Comparison of ENCODE assay signal across 15 cellular contexts in the genomic region with DNA sequence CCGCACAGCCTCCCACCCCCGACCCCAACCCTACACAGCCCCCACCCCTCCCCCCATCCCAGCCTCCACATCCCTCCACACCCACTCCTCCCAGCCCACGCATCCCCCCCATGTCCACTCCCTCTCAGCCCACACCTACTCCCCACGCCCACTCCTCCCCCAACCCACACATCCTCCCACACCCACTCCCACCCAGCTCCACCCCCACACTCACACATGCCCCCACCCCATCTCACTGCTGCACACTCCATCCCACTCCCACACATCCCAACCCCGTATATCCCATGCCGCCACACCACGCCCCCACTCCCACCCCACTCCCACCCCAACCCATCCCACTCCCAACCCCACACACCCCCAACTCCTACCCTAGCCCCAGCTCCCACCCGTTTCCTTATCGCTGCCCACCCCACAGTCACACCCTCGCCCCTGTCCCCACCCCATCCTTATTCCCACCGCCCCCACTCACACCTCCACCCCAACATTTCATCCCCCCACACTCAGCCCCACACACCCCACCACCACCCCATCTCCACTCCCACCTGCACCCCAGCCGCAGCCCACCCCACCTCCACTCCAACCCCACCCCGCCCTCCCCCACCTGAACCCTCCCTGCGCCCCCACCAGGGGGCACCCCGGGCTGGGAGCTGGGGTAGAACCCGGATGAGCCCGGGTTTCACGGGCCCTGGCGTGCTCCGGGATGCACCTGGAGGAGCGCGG. TPM values are rescaled to one million over a fixed set of nuclear protein-coding genes. Genes with fewer than 3 reads are reported as not detected.
"Had no signal": no experiment of that assay in that cellular context is flagged by ENCODE, and none has a peak within 500 bp of the region (broad histone marks: within the 10 kb centered on the region; RNA-seq: fewer than 3 reads in every experiment).

No MANE protein-coding gene starts in this region.

- H3K36me3 Mint-ChIP-seq: neural progenitor cell had no signal

- H3K36me3 ChIP-seq: neural progenitor cell had no signal

- H3K27me3 Mint-ChIP-seq: activated CD4-positive, alpha-beta memory T cell treated with anti-CD3 and anti-CD28 coated beads, Interleukin-2, amount 10 ng/mL, durations not matched to agents 7 days and 5 days; activated naive CD8-positive, alpha-beta T cell treated with anti-CD3 and anti-CD28 coated beads for 36 hours had no signal

- H3K4me3 Mint-ChIP-seq: activated CD4-positive, alpha-beta memory T cell treated with anti-CD3 and anti-CD28 coated beads, Interleukin-2, amount 10 ng/mL, durations not matched to agents 7 days and 5 days; activated naive CD8-positive, alpha-beta T cell treated with anti-CD3 and anti-CD28 coated beads for 36 hours; immature natural killer cell; neural progenitor cell had no signal

- H2AFZ ChIP-seq: neural progenitor cell, parathyroid adenoma had no signal

- H3K27me3 ChIP-seq: neural progenitor cell, stomach had no signal

- DNase-seq: activated CD4-positive, alpha-beta memory T cell treated with anti-CD3 and anti-CD28 coated beads, Interleukin-2, amount 10 ng/mL, durations not matched to agents 7 days and 5 days; activated naive CD8-positive, alpha-beta T cell treated with anti-CD3 and anti-CD28 coated beads for 36 hours; activated T-cell treated with anti-CD3 and anti-CD28 coated beads, Interleukin-2, amount 50 U/mL, for 48 hours; cerebellar nuclear complex; dermis blood vessel endothelial cell; erythroblast; hypothalamus; immature natural killer cell; left cardiac atrium; midbrain; stomach; T1000 had no signal

- ATAC-seq: left cardiac atrium had no signal

- H3K27ac ChIP-seq: neural progenitor cell, parathyroid adenoma, stomach had no signal

- H3K4me2 ChIP-seq: neural progenitor cell had no signal

- H3K79me2 ChIP-seq: parathyroid adenoma had no signal

- H3K9me3 ChIP-seq: stomach had no signal

- H3K27ac Mint-ChIP-seq: activated CD4-positive, alpha-beta memory T cell treated with anti-CD3 and anti-CD28 coated beads, Interleukin-2, amount 10 ng/mL, durations not matched to agents 7 days and 5 days; activated naive CD8-positive, alpha-beta T cell treated with anti-CD3 and anti-CD28 coated beads for 36 hours; immature natural killer cell; neural progenitor cell had no signal

- H3K9me3 Mint-ChIP-seq: activated CD4-positive, alpha-beta memory T cell treated with anti-CD3 and anti-CD28 coated beads, Interleukin-2, amount 10 ng/mL, durations not matched to agents 7 days and 5 days; activated naive CD8-positive, alpha-beta T cell treated with anti-CD3 and anti-CD28 coated beads for 36 hours; immature natural killer cell had no signal

- H3K4me1 ChIP-seq: neural progenitor cell, parathyroid adenoma had no signal

- H3K4me1 Mint-ChIP-seq: activated CD4-positive, alpha-beta memory T cell treated with anti-CD3 and anti-CD28 coated beads, Interleukin-2, amount 10 ng/mL, durations not matched to agents 7 days and 5 days; activated naive CD8-positive, alpha-beta T cell treated with anti-CD3 and anti-CD28 coated beads for 36 hours; immature natural killer cell; neural progenitor cell had no signal

- H3K4me3 ChIP-seq: lung, neural progenitor cell, stomach had no signal

RNA-seq across cellular contexts. Expression of a gene that starts 44.7 kb away (rescaled TPM):
- total RNA-seq: activated naive CD8-positive, alpha-beta T cell treated with anti-CD3 and anti-CD28 coated beads for 36 hours had no signal
